Comparison of ENCODE assay signal across 1 cellular context in genomic region chr10:69855346-69856163, GRCh38.
TF ChIP-seq lines count a peak whose summit lies in the region.

No MANE protein-coding gene starts in this region.

TF ChIP-seq in HepG2, 621 proteins besides CTCF, POLR2A, EP300 and RAD21:
- no peak for TF ChIP-seq ZNF691 (CRISPR knock-in tag; IDR thresholded peaks at IDR 0.05; ENCODE audit: borderline replicate concordance, low read depth)
- no peak for TF ChIP-seq USF2 (IDR thresholded peaks at IDR 0.05; ENCODE audit: low read depth, low read length)
- TF ChIP-seq USF2 (CRISPR knock-in tag; IDR thresholded peaks at IDR 0.05; ENCODE audit: borderline replicate concordance): no peak
- no peak for TF ChIP-seq NR0B2 (CRISPR knock-in tag; IDR thresholded peaks at IDR 0.05)
- TF ChIP-seq HMG20A (CRISPR knock-in tag; IDR thresholded peaks at IDR 0.05; ENCODE audit: borderline replicate concordance): no peak
- TF ChIP-seq FOXK1 (CRISPR knock-in tag; IDR thresholded peaks at IDR 0.05; ENCODE audit: borderline replicate concordance, low read depth): no peak
- TF ChIP-seq PAXIP1 (CRISPR knock-in tag; conservative IDR thresholded peaks at IDR 0.05): no peak
- no peak for TF ChIP-seq TRIM24 (CRISPR knock-in tag; IDR thresholded peaks at IDR 0.05)
- no peak for TF ChIP-seq ZBTB33 (CRISPR knock-in tag; IDR thresholded peaks at IDR 0.05)
- TF ChIP-seq ZNF577 (CRISPR knock-in tag; IDR thresholded peaks at IDR 0.05; ENCODE audit: borderline replicate concordance, low read depth): no peak
- TF ChIP-seq BCLAF1 (IDR thresholded peaks at IDR 0.05): no peak
- TF ChIP-seq ARID3A (IDR thresholded peaks at IDR 0.05; ENCODE audit: low read depth, low read length): no peak
TF ChIP-seq in HepG2: peak in this region for 0.
